1 cellular context compared by ENCODE assay signal in the genomic region with DNA sequence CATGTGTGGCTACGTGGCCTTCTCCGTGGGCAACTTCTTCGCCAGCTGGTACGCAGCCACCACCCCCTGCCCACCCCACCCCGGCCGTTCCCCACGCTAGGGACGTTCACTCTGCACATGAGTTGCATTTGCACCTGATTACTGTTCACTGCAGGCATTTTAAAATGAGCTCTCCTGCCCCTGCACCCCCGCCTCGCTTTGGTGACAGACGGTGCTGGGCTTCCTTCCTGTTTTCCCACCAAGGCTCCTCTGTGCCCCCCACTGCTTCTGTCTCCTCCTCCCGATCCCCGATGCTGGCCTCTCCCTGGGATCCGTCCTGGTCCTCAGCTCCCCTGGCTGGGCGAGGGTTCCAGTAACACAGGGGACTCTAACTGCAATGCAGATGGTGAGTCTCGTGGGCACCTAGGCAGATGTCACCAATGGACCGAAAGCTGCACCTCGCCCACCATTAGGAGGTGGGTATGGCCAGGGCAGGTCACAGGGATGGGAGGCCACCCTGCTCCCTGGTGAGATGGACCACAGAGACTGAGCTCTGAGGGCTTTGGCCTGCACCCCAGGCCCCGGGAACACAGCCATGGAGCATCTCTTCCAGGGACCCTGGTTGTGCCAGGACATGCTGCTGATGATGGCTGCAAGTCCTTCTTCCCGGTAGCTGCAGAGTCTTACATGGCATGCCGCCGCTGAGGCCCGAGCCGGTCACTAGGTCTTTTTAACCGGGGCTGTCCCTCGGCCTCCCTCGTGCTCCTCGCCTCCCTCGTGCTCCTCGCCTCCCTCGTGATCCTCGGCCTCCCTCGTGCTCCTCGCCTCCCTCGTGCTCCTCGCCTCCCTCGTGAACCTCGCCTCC.
TF ChIP-seq lines count a peak whose summit lies in the region.

No MANE protein-coding gene starts in this region.

TF ChIP-seq in HepG2, 621 proteins besides CTCF, POLR2A, EP300 and RAD21:
- TF ChIP-seq PHF5A (CRISPR knock-in tag; IDR thresholded peaks at IDR 0.05; ENCODE audit: low read depth, unreplicated experiment), result no peak
- peak; percentile 87 for TF ChIP-seq ZNF263 (CRISPR knock-in tag; IDR thresholded peaks at IDR 0.05)
TF ChIP-seq in HepG2: peak in this region for 1.
